In genomic region chr4:133865606-133866327, GRCh38 we compare ENCODE assay signal across 1 cellular context.
TF ChIP-seq lines count a peak whose summit lies in the region.

No MANE protein-coding gene starts in this region.

TF ChIP-seq in HepG2, 621 proteins besides CTCF, POLR2A, EP300 and RAD21 (continued from another document):
- TF ChIP-seq BCL3 (CRISPR knock-in tag; IDR thresholded peaks at IDR 0.05) = no peak
- no peak for TF ChIP-seq HNF1B (CRISPR knock-in tag; IDR thresholded peaks at IDR 0.05)
- TF ChIP-seq ZBTB7B (CRISPR knock-in tag; IDR thresholded peaks at IDR 0.05) = no peak
- no peak for TF ChIP-seq NR2F1 (CRISPR knock-in tag; IDR thresholded peaks at IDR 0.05)
- no peak for TF ChIP-seq FOXP4 (CRISPR knock-in tag; IDR thresholded peaks at IDR 0.05)
